In the genomic region with DNA sequence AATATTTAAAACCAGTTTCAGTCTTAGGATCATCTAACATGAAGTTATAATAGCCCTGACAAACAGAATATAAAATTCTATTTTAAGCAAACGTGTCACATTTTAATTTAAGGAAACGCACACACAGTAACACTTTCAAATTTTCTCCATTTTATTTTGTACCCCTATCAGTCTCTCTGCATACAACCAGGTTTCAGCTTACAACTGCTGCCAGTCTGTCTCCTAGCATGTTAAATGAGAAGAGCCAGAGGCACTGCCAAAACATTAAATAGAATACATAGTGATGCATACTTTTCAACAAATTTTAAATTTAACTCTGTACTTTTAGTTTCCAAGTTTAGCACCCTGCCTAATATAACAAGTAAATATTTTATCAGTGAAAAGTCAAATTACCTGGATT, we compare ENCODE assay signal across 13 cellular contexts.
DNase-seq lines count a peak whose midpoint lies in the region; ATAC-seq, FAIRE-seq and TF ChIP-seq lines count a peak whose summit lies in the region.
"Had no signal": no experiment of that assay in that cellular context is flagged by ENCODE, and none has a peak within 500 bp of the region (broad histone marks: within the 10 kb centered on the region; RNA-seq: fewer than 3 reads in every experiment).

No MANE protein-coding gene starts in this region.

- no peaks in the 10 kb centered on the region for H3K9me2 ChIP-seq in MM.1S (replicated peaks; ENCODE audit: insufficient read depth, low read length)

- H2AFZ ChIP-seq in MM.1S (ENCODE audit: low read length): no peak overlapping the region

- H3K4me3 ChIP-seq in HUES48 (ENCODE audit: low read depth, low read length): no peak overlapping the region
- H3K4me3 ChIP-seq in body of pancreas: no peak overlapping the region
- no peak overlapping the region for H3K4me3 ChIP-seq in testis
- no peak overlapping the region for H3K4me3 ChIP-seq in MM.1S (ENCODE audit: low read length)

- H3K9me3 ChIP-seq in HUES48 (ENCODE audit: control insufficient read depth, insufficient read depth, low read length): no peaks in the 10 kb centered on the region
- no peaks in the 10 kb centered on the region for H3K9me3 ChIP-seq in body of pancreas
- no peaks in the 10 kb centered on the region for H3K9me3 ChIP-seq in testis
- H3K9me3 ChIP-seq in MM.1S (replicated peaks; ENCODE audit: insufficient read depth, low read length): no peaks in the 10 kb centered on the region

- H3K4me1 ChIP-seq in HUES48 (ENCODE audit: control insufficient read depth, insufficient read depth, low read length): peaks cover 59% of the 10 kb centered on the region
- H3K4me1 ChIP-seq in body of pancreas: peaks cover 35% of the 10 kb centered on the region
- peaks cover 41% of the 10 kb centered on the region for H3K4me1 ChIP-seq in testis
- H3K4me1 ChIP-seq in MM.1S (ENCODE audit: low read length): no peaks in the 10 kb centered on the region

- no peaks in the 10 kb centered on the region for H3K27me3 ChIP-seq in HUES48 (ENCODE audit: control insufficient read depth, insufficient read depth, low read length)
- no peaks in the 10 kb centered on the region for H3K27me3 ChIP-seq in body of pancreas
- no peaks in the 10 kb centered on the region for H3K27me3 ChIP-seq in testis
- H3K27me3 ChIP-seq in MM.1S (replicated peaks; ENCODE audit: insufficient read depth, low read length): no peaks in the 10 kb centered on the region

- H3K79me2 ChIP-seq in MM.1S (ENCODE audit: low read length): no peaks in the 10 kb centered on the region

- 58 to 66% methylated on average over 2 of the region's 2 CpGs for WGBS in body of pancreas, 2 donors
- WGBS in testis, 2 donors: 56 to 59% methylated on average over 2 of the region's 2 CpGs

- no peaks in the 10 kb centered on the region for H4K20me1 ChIP-seq in MM.1S (ENCODE audit: insufficient read depth, low read length)

- H3K36me3 ChIP-seq in HUES48 (ENCODE audit: control insufficient read depth, insufficient read depth, low read length) (no peaks in the 10 kb centered on the region), body of pancreas (replicated peaks in 1 of 2; ENCODE audit: insufficient read depth in 1 of 2, low read depth in 2 of 2) (no peaks in the 10 kb centered on the region), testis (ENCODE audit: low read depth, missing control alignments) (no peaks in the 10 kb centered on the region), MM.1S (replicated peaks; ENCODE audit: insufficient read depth, low read length) (no peaks in the 10 kb centered on the region)

- intact Hi-C loops in body of pancreas (cut with DNase I) (no loop called here), testis (cut with DNase I; ENCODE audit: low total_unique reads) (no loop called here)

- FAIRE-seq in GM19239 (lab: Jason Lieb, UNC): no peak

- no peak for ATAC-seq in body of pancreas
- ATAC-seq in HG03196 (IDR thresholded peaks at IDR 0.05; ENCODE audit: unreplicated experiment): no peak
- ATAC-seq: activated naive CD4-positive, alpha-beta T cell treated with anti-CD3 and anti-CD28 coated beads, Interleukin-2, amount 50 U/mL, for 72 hours had no signal

- no peak overlapping the region for H3K4me2 ChIP-seq in MM.1S (ENCODE audit: low read depth, low read length)

- H3F3A ChIP-seq in MM.1S (ENCODE audit: insufficient read depth, low read length): no peaks in the 10 kb centered on the region

- H3K9ac ChIP-seq in HUES48 (ENCODE audit: low read depth, low read length): no peak overlapping the region; the same call in 1 of the 2 replicates
- H3K9ac ChIP-seq in MM.1S (ENCODE audit: low read length): no peak overlapping the region

- TF ChIP-seq CTCF in body of pancreas (IDR thresholded peaks at IDR 0.05): no peak
- no peak for TF ChIP-seq CTCF in testis (IDR thresholded peaks at IDR 0.05)
- no peak for TF ChIP-seq CTCF in MM.1S (IDR thresholded peaks at IDR 0.05; ENCODE audit: low read length)

- peak overlapping the region; percentile 76 for H3K27ac ChIP-seq in HUES48 (ENCODE audit: low read depth, low read length)
- peak overlapping the region in 3 of 4 donors; percentile 0 to 53 (median 27) for H3K27ac ChIP-seq in body of pancreas
- H3K27ac ChIP-seq in testis: peak overlapping the region; percentile 85 to 87
- H3K27ac ChIP-seq in MM.1S (ENCODE audit: low read length): no peak overlapping the region

- DNase-seq in body of pancreas (no peak), left kidney (ENCODE audit: low read depth, low spot score) (peak; percentile 23), testis (no peak), GM19239 (ENCODE audit: insufficient read length, low spot score) (no peak), MM.1S (no peak), middle frontal gyrus (ENCODE audit: extremely low spot score, low spot score) (no peak)
- DNase-seq: GOT3; NCI-H187; OCI-M1; stimulated activated CD8-positive, alpha-beta memory T cell treated with anti-CD3 and anti-CD28 coated beads, Interleukin-4, amount 100 ng/mL, for 48 hours had no signal

- TF ChIP-seq POLR2A in body of pancreas (IDR thresholded peaks at IDR 0.05) (no peak), testis (IDR thresholded peaks at IDR 0.05) (no peak)
